Comparison of ENCODE assay signal across 14 cellular contexts in the genomic region with DNA sequence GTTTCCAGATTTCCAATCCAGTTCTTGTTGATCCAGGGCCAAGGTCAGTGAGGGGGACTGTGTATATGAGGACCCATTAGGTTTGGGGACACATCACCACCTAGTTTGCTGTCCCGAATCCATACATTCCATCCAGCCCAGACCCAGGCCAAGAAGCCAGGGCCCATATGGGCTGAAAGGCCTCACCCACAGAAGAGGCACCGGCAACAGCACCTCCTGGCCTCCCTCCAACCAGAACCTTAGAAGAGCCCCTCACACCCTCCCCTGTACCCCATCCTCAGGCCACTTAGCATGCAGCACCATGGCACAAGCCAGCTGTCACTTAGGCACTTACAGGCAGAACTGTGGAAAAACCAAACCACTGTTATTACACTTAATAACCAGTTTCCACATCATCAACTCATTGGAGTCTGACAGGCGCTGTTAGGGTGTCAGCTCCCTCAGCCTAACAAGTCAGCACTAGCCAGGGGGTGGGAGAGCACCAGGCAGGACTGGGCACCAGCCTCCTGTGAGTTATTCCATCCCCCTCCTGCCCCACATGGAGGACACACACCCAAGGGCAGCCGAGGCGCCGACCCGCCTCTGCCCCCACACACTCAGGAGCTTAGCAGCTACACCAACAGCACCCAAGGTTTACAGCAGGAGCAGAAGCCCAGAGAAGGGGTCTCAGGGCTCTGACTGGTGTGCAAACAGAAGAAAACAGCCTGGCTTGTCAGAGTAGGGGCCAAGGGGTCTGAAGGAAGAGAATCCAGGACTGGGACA.
DNase-seq lines count a peak whose midpoint lies in the region; ATAC-seq and TF ChIP-seq lines count a peak whose summit lies in the region.
"Had no signal": no experiment of that assay in that cellular context is flagged by ENCODE, and none has a peak within 500 bp of the region (broad histone marks: within the 10 kb centered on the region; RNA-seq: fewer than 3 reads in every experiment).

No MANE protein-coding gene starts in this region.

- TF ChIP-seq CTCF in coronary artery (IDR thresholded peaks at IDR 0.05) = no peak
- no peak for TF ChIP-seq CTCF in Peyer's patch (IDR thresholded peaks at IDR 0.05)

- H3K36me3 Mint-ChIP-seq in activated CD8-positive, alpha-beta memory T cell treated with anti-CD3 and anti-CD28 coated beads, Interleukin-2, amount 10 ng/mL, durations not matched to agents 7 days and 5 days = no peaks in the 10 kb centered on the region

- DNase-seq in activated CD8-positive, alpha-beta memory T cell treated with anti-CD3 and anti-CD28 coated beads, Interleukin-2, amount 10 ng/mL, durations not matched to agents 7 days and 5 days = peak; percentile 28
- no peak for DNase-seq in activated CD8-positive, alpha-beta memory T cell treated with anti-CD3 and anti-CD28 coated beads, Interleukin-2, amount 50 U/mL, for 48 hours
- peak; percentile 45 for DNase-seq in NCI-H2227 (lab: John Stamatoyannopoulos, UW; ENCODE audit: unreplicated experiment)
- DNase-seq in coronary artery (ENCODE audit: low spot score) = peak; percentile 43
- DNase-seq in Peyer's patch = no peak
- DNase-seq in activated T-cell treated with anti-CD3 and anti-CD28 coated beads, Interleukin-2, amount 50 U/mL, for 1 hour = no peak
- no peak for DNase-seq in C1 segment of cervical spinal cord (lab: John Stamatoyannopoulos, UW)
- no peak for DNase-seq in NCI-H345 (lab: John Stamatoyannopoulos, UW)
- DNase-seq: NCI-H187 treated with DMSO at 0.1 percent for 48 hours, SW 1271 had no signal

- ATAC-seq in activated CD8-positive, alpha-beta memory T cell treated with anti-CD3 and anti-CD28 coated beads, Interleukin-2, amount 10 ng/mL, durations not matched to agents 7 days and 5 days = no peak

- H3K27ac ChIP-seq in coronary artery = no peak overlapping the region
- H3K27ac ChIP-seq in Peyer's patch = no peak overlapping the region
- H3K27ac ChIP-seq: A549, C4-2B, RWPE1, SJCRH30 had no signal

- TF ChIP-seq POLR2A in Peyer's patch (IDR thresholded peaks at IDR 0.05) = no peak

- H3K36me3 ChIP-seq in Peyer's patch = no peaks in the 10 kb centered on the region
- H3K36me3 ChIP-seq: SJCRH30 had no signal

- H3K4me1 ChIP-seq in Peyer's patch = no peaks in the 10 kb centered on the region
- H3K4me1 ChIP-seq: A549, SJCRH30 had no signal

- H3K4me3 ChIP-seq in coronary artery (no peak overlapping the region), Peyer's patch (no peak overlapping the region)
- H3K4me3 ChIP-seq: A549, SJCRH30 had no signal

- no peak overlapping the region for H3K4me3 Mint-ChIP-seq in activated CD8-positive, alpha-beta memory T cell treated with anti-CD3 and anti-CD28 coated beads, Interleukin-2, amount 10 ng/mL, durations not matched to agents 7 days and 5 days

- no peaks in the 10 kb centered on the region for H3K9me3 Mint-ChIP-seq in activated CD8-positive, alpha-beta memory T cell treated with anti-CD3 and anti-CD28 coated beads, Interleukin-2, amount 10 ng/mL, durations not matched to agents 7 days and 5 days (ENCODE audit: low read depth)

- no peaks in the 10 kb centered on the region for H3K9me3 ChIP-seq in Peyer's patch
- H3K9me3 ChIP-seq: A549, SJCRH30 had no signal

- no peaks in the 10 kb centered on the region for H3K27me3 ChIP-seq in Peyer's patch
- H3K27me3 ChIP-seq: SJCRH30 had no signal

- H3K27ac Mint-ChIP-seq in activated CD8-positive, alpha-beta memory T cell treated with anti-CD3 and anti-CD28 coated beads, Interleukin-2, amount 10 ng/mL, durations not matched to agents 7 days and 5 days = no peak overlapping the region

- H3K27me3 Mint-ChIP-seq in activated CD8-positive, alpha-beta memory T cell treated with anti-CD3 and anti-CD28 coated beads, Interleukin-2, amount 10 ng/mL, durations not matched to agents 7 days and 5 days = no peaks in the 10 kb centered on the region

- no peaks in the 10 kb centered on the region for H3K4me1 Mint-ChIP-seq in activated CD8-positive, alpha-beta memory T cell treated with anti-CD3 and anti-CD28 coated beads, Interleukin-2, amount 10 ng/mL, durations not matched to agents 7 days and 5 days

- CTCF ChIA-PET in activated CD8-positive, alpha-beta memory T cell treated with anti-CD3 and anti-CD28 coated beads, Interleukin-2, amount 10 ng/mL, durations not matched to agents 7 days and 5 days (lab: Charles Lee) = interaction anchor here (0.8 to 2.0 kb wide), 5 partner anchors 10 to 187 kb away, joined by 3 to 6 read pairs (median 3); no protein-coding TSS in a partner anchor

Comparison
In these comparisons a context has a peak if more than half of its experiments do, and no peak if none do; other contexts are left out.
1. DNase-seq: peak in activated CD8-positive, alpha-beta memory T cell treated with anti-CD3 and anti-CD28 coated beads, Interleukin-2, amount 10 ng/mL, durations not matched to agents 7 days and 5 days (single experiment), NCI-H2227 (single experiment) and coronary artery (single experiment); none in activated CD8-positive, alpha-beta memory T cell treated with anti-CD3 and anti-CD28 coated beads, Interleukin-2, amount 50 U/mL, for 48 hours (single experiment), Peyer's patch (0 of 3), activated T-cell treated with anti-CD3 and anti-CD28 coated beads, Interleukin-2, amount 50 U/mL, for 1 hour (single experiment), C1 segment of cervical spinal cord (0 of 14) and NCI-H345 (single experiment).